8 cellular contexts compared by ENCODE assay signal in genomic region chr20:40251284-40251932, GRCh38.
DNase-seq lines count a peak whose midpoint lies in the region; ATAC-seq and TF ChIP-seq lines count a peak whose summit lies in the region.

No MANE protein-coding gene starts in this region.

- H3K4me3 Mint-ChIP-seq in activated CD4-positive, alpha-beta T cell treated with anti-CD3 and anti-CD28 coated beads for 36 hours: no peak overlapping the region
- no peak overlapping the region for H3K4me3 Mint-ChIP-seq in activated CD4-positive, alpha-beta T cell treated with anti-CD3 and anti-CD28 coated beads, Interleukin-2, amount 10 ng/mL, durations not matched to agents 24 days and 14 days

- TF ChIP-seq CTCF in epithelial cell of proximal tubule (conservative IDR thresholded peaks at IDR 0.05; ENCODE audit: low read depth, low read length) (peak; percentile 72), testis (IDR thresholded peaks at IDR 0.05) (peak in 2 of 3 experiments; percentile 21 to 30)

- H3K4me3 ChIP-seq in epithelial cell of proximal tubule (ENCODE audit: low read depth, low read length): no peak overlapping the region
- no peak overlapping the region for H3K4me3 ChIP-seq in testis

- CTCF ChIA-PET in activated CD4-positive, alpha-beta T cell treated with anti-CD3 and anti-CD28 coated beads for 36 hours (lab: Charles Lee): interaction anchor here (0.5 kb wide), 1 partner anchor 191 kb away, joined by 3 read pairs; no protein-coding TSS in a partner anchor

- intact Hi-C loops in activated CD4-positive, alpha-beta T cell treated with anti-CD3 and anti-CD28 coated beads for 36 hours (cut with DNase I, micrococcal nuclease): no loop called here
- intact Hi-C loops in activated CD4-positive, alpha-beta T cell treated with anti-CD3 and anti-CD28 coated beads, Interleukin-2, amount 10 ng/mL, durations not matched to agents 24 days and 14 days (cut with micrococcal nuclease): no loop called here
- intact Hi-C loops in testis (cut with DNase I; ENCODE audit: low total_unique reads) (loop anchor here (10.0 kb wide), 1 partner anchor 63 kb away; no protein-coding TSS in a partner anchor), posterior vena cava (cut with DNase I) (no loop called here)

- H3K9me3 ChIP-seq in testis: no peaks in the 10 kb centered on the region

- no peaks in the 10 kb centered on the region for H3K4me1 ChIP-seq in testis

- DNase-seq in activated CD4-positive, alpha-beta T cell treated with anti-CD3 and anti-CD28 coated beads for 36 hours: peak; percentile 8
- DNase-seq in activated CD4-positive, alpha-beta T cell treated with anti-CD3 and anti-CD28 coated beads, Interleukin-2, amount 10 ng/mL, durations not matched to agents 24 days and 14 days: no peak
- DNase-seq in NCI-H69 (lab: John Stamatoyannopoulos, UW) (peak; percentile 59), epithelial cell of proximal tubule (ENCODE audit: low read depth) (peak; percentile 2), testis (peak; percentile 71), posterior vena cava (ENCODE audit: low spot score) (no peak), midbrain (lab: John Stamatoyannopoulos, UW) (no peak)

- H3K4me1 Mint-ChIP-seq in activated CD4-positive, alpha-beta T cell treated with anti-CD3 and anti-CD28 coated beads for 36 hours: no peaks in the 10 kb centered on the region
- H3K4me1 Mint-ChIP-seq in activated CD4-positive, alpha-beta T cell treated with anti-CD3 and anti-CD28 coated beads, Interleukin-2, amount 10 ng/mL, durations not matched to agents 24 days and 14 days: no peaks in the 10 kb centered on the region

- no peaks in the 10 kb centered on the region for H3K36me3 Mint-ChIP-seq in activated CD4-positive, alpha-beta T cell treated with anti-CD3 and anti-CD28 coated beads for 36 hours (ENCODE audit: low read depth)
- no peaks in the 10 kb centered on the region for H3K36me3 Mint-ChIP-seq in activated CD4-positive, alpha-beta T cell treated with anti-CD3 and anti-CD28 coated beads, Interleukin-2, amount 10 ng/mL, durations not matched to agents 24 days and 14 days (ENCODE audit: low read depth)

- H3K27ac ChIP-seq in testis: no peak overlapping the region

- ATAC-seq in activated CD4-positive, alpha-beta T cell treated with anti-CD3 and anti-CD28 coated beads for 36 hours: no peak
- no peak for ATAC-seq in GM21576 (IDR thresholded peaks at IDR 0.05; ENCODE audit: unreplicated experiment)

- H3K36me3 ChIP-seq in testis (ENCODE audit: low read depth, missing control alignments): no peaks in the 10 kb centered on the region

- POLR2A ChIA-PET in activated CD4-positive, alpha-beta T cell treated with anti-CD3 and anti-CD28 coated beads for 36 hours (lab: Charles Lee): no interaction called here

- H3K27me3 Mint-ChIP-seq in activated CD4-positive, alpha-beta T cell treated with anti-CD3 and anti-CD28 coated beads for 36 hours: peaks cover 7% of the 10 kb centered on the region
- H3K27me3 Mint-ChIP-seq in activated CD4-positive, alpha-beta T cell treated with anti-CD3 and anti-CD28 coated beads, Interleukin-2, amount 10 ng/mL, durations not matched to agents 24 days and 14 days: no peaks in the 10 kb centered on the region

- H3K27me3 ChIP-seq in testis: no peaks in the 10 kb centered on the region

- no peak for TF ChIP-seq POLR2A in testis (IDR thresholded peaks at IDR 0.05)

- WGBS in testis, 2 donors: 65 to 67% methylated on average over 9 of the region's 9 CpGs

- no peak overlapping the region for H3K27ac Mint-ChIP-seq in activated CD4-positive, alpha-beta T cell treated with anti-CD3 and anti-CD28 coated beads for 36 hours
- H3K27ac Mint-ChIP-seq in activated CD4-positive, alpha-beta T cell treated with anti-CD3 and anti-CD28 coated beads, Interleukin-2, amount 10 ng/mL, durations not matched to agents 24 days and 14 days: no peak overlapping the region

- peaks cover 6% of the 10 kb centered on the region for H3K9me3 Mint-ChIP-seq in activated CD4-positive, alpha-beta T cell treated with anti-CD3 and anti-CD28 coated beads for 36 hours (ENCODE audit: low read depth)
- no peaks in the 10 kb centered on the region for H3K9me3 Mint-ChIP-seq in activated CD4-positive, alpha-beta T cell treated with anti-CD3 and anti-CD28 coated beads, Interleukin-2, amount 10 ng/mL, durations not matched to agents 24 days and 14 days

Comparison
In these comparisons a context has a peak if more than half of its experiments do, and no peak if none do; other contexts are left out.
1. DNase-seq: peak in activated CD4-positive, alpha-beta T cell treated with anti-CD3 and anti-CD28 coated beads for 36 hours (single experiment), NCI-H69 (single experiment), epithelial cell of proximal tubule (single experiment) and testis (single experiment); none in activated CD4-positive, alpha-beta T cell treated with anti-CD3 and anti-CD28 coated beads, Interleukin-2, amount 10 ng/mL, durations not matched to agents 24 days and 14 days (single experiment), posterior vena cava (single experiment) and midbrain (single experiment).